In genomic region chr18:33440384-33441043, GRCh38 we compare ENCODE assay signal across 8 cellular contexts. TPM values are rescaled to one million over a fixed set of nuclear protein-coding genes. Genes with fewer than 3 reads are reported as not detected.
DNase-seq lines count a peak whose midpoint lies in the region; ATAC-seq and TF ChIP-seq lines count a peak whose summit lies in the region.

Gene CCDC178 (minus strand): TSS chr18:33440721. CDS start chr18:33412088, 28,633 bp downstream.

- H3K36me3 ChIP-seq in duodenal mucosa (ENCODE audit: control insufficient read depth in 1 of 2, insufficient read depth in 2 of 2, low read length in 2 of 2) = no peaks in the 10 kb centered on the region
- H3K36me3 ChIP-seq in lung (ENCODE audit: control insufficient read depth in 2 of 2, insufficient read depth in 2 of 2, low read length in 2 of 2) = no peaks in the 10 kb centered on the region
- no peaks in the 10 kb centered on the region for H3K36me3 ChIP-seq in uterus

- WGBS in lung, 2 donors = 4% methylated on average over 40 to 69 of the region's 69 CpGs

- H3K27ac ChIP-seq in duodenal mucosa (ENCODE audit: low read depth, low read length) (peak within 1 kb of the TSS; percentile 17), lung (ENCODE audit: low read depth in 1 of 2, low read length in 1 of 2) (no peak within 1 kb of the TSS), uterus (peak within 1 kb of the TSS in 1 of 2 donors; percentile 63)

- H3K9ac ChIP-seq in duodenal mucosa (ENCODE audit: low read depth in 1 of 2, low read length in 2 of 2) = peak within 1 kb of the TSS in 1 of 2 donors; percentile 1

- H3K9me3 Mint-ChIP-seq in activated T-helper 2 cell treated with anti-CD3 and anti-CD28 coated beads, Interferon-gamma antibody, Interleukin-2, Interleukin-4, amounts not matched to agents 10 μg/mL and 5 μg/mL and 100 μg/mL, durations not matched to agents 14 hours and 24 hours and 36 hours = peaks cover 3% of the 10 kb centered on the region

- H3K4me3 ChIP-seq in duodenal mucosa (ENCODE audit: low read depth in 1 of 2, low read length in 2 of 2) (peak within 1 kb of the TSS; percentile 20 to 32), lung (peak within 1 kb of the TSS; percentile 36), uterus (peak within 1 kb of the TSS; percentile 0 to 58)

- peak; percentile 74 for ATAC-seq in lung (ENCODE audit: insufficient read depth, low FRiP score)

- intact Hi-C loops in uterus (cut with DNase I; ENCODE audit: low total_unique reads) = no loop called here
- intact Hi-C loops in activated T-helper 2 cell treated with anti-CD3 and anti-CD28 coated beads, Interferon-gamma antibody, Interleukin-2, Interleukin-4, amounts not matched to agents 10 μg/mL and 5 μg/mL and 100 μg/mL, durations not matched to agents 14 hours and 24 hours and 36 hours (cut with micrococcal nuclease) = no loop called here

- H3K27me3 Mint-ChIP-seq in activated T-helper 2 cell treated with anti-CD3 and anti-CD28 coated beads, Interferon-gamma antibody, Interleukin-2, Interleukin-4, amounts not matched to agents 10 μg/mL and 5 μg/mL and 100 μg/mL, durations not matched to agents 14 hours and 24 hours and 36 hours (ENCODE audit: low read depth) = peaks cover 12% of the 10 kb centered on the region

- H3K4me1 ChIP-seq in duodenal mucosa (ENCODE audit: control insufficient read depth in 1 of 2, insufficient read depth in 2 of 2, low read length in 2 of 2) (no peaks in the 10 kb centered on the region), lung (ENCODE audit: control insufficient read depth in 2 of 2, insufficient read depth in 2 of 2, low read length in 2 of 2) (peaks cover 3 to 6% of the 10 kb centered on the region in 2 donors), uterus (no peaks in the 10 kb centered on the region)

- H3K27me3 ChIP-seq in duodenal mucosa (ENCODE audit: control insufficient read depth in 1 of 2, insufficient read depth in 2 of 2, low read length in 2 of 2) = peaks cover 12 to 17% of the 10 kb centered on the region in 2 donors
- no peaks in the 10 kb centered on the region for H3K27me3 ChIP-seq in lung (ENCODE audit: control insufficient read depth, insufficient read depth)
- H3K27me3 ChIP-seq in uterus = no peaks in the 10 kb centered on the region

- H3K4me3 Mint-ChIP-seq in activated T-helper 2 cell treated with anti-CD3 and anti-CD28 coated beads, Interferon-gamma antibody, Interleukin-2, Interleukin-4, amounts not matched to agents 10 μg/mL and 5 μg/mL and 100 μg/mL, durations not matched to agents 14 hours and 24 hours and 36 hours (ENCODE audit: low read depth) = no peak within 1 kb of the TSS

- TF ChIP-seq CTCF in lung (IDR thresholded peaks at IDR 0.05; ENCODE audit: control extremely low read depth, extremely low read depth) (no peak), uterus (IDR thresholded peaks at IDR 0.05) (peak in 1 of 4 experiments; percentile 22)

- no peak for TF ChIP-seq POLR2A in uterus (IDR thresholded peaks at IDR 0.05)

- H3K9me3 ChIP-seq in duodenal mucosa (ENCODE audit: control insufficient read depth in 1 of 2, low read length in 2 of 2) = no peaks in the 10 kb centered on the region
- no peaks in the 10 kb centered on the region for H3K9me3 ChIP-seq in lung (ENCODE audit: control insufficient read depth in 2 of 2, insufficient read depth in 1 of 2, low read length in 1 of 2)
- H3K9me3 ChIP-seq in uterus = no peaks in the 10 kb centered on the region

- DNase-seq in SKM-1 treated with dmso at 0.1 percent for 144 hours (lab: John Stamatoyannopoulos, UW; ENCODE audit: unreplicated experiment) (peak; percentile 42), SKM-1 (lab: John Stamatoyannopoulos, UW; ENCODE audit: unreplicated experiment) (no peak), lung (ENCODE audit: low spot score) (peak; percentile 30), uterus (peak; percentile 14 to 20), OCI-M1 (lab: John Stamatoyannopoulos, UW) (no peak), NOMO-1 treated with dmso at 0.1 percent for 144 hours (lab: John Stamatoyannopoulos, UW; ENCODE audit: unreplicated experiment) (no peak)
- DNase-seq in activated T-helper 2 cell treated with anti-CD3 and anti-CD28 coated beads, Interferon-gamma antibody, Interleukin-2, Interleukin-4, amounts not matched to agents 10 μg/mL and 5 μg/mL and 100 μg/mL, durations not matched to agents 14 hours and 24 hours and 36 hours (ENCODE audit: low spot score) = no peak

- no peaks in the 10 kb centered on the region for H3K36me3 Mint-ChIP-seq in activated T-helper 2 cell treated with anti-CD3 and anti-CD28 coated beads, Interferon-gamma antibody, Interleukin-2, Interleukin-4, amounts not matched to agents 10 μg/mL and 5 μg/mL and 100 μg/mL, durations not matched to agents 14 hours and 24 hours and 36 hours (ENCODE audit: low read depth)

- H3K4me1 Mint-ChIP-seq in activated T-helper 2 cell treated with anti-CD3 and anti-CD28 coated beads, Interferon-gamma antibody, Interleukin-2, Interleukin-4, amounts not matched to agents 10 μg/mL and 5 μg/mL and 100 μg/mL, durations not matched to agents 14 hours and 24 hours and 36 hours (ENCODE audit: low read depth) = no peaks in the 10 kb centered on the region

- no peak within 1 kb of the TSS for H3K27ac Mint-ChIP-seq in activated T-helper 2 cell treated with anti-CD3 and anti-CD28 coated beads, Interferon-gamma antibody, Interleukin-2, Interleukin-4, amounts not matched to agents 10 μg/mL and 5 μg/mL and 100 μg/mL, durations not matched to agents 14 hours and 24 hours and 36 hours

RNA-seq across cellular contexts. Expression of gene CCDC178, which starts in this region (rescaled TPM):
- 1 to 10 TPM in 1 of 2 donors, under 1 TPM in 1; 0.94 to 1.1 TPM for total RNA-seq in lung
- polyA plus RNA-seq in lung = under 1 TPM; 0.08 to 0.61 TPM
- total RNA-seq in uterus = 10 to 100 TPM in 2 of 4 donors, 1 to 10 TPM in 2; 1.0 to 28.7 (median 8.8) TPM
- total RNA-seq in activated T-helper 2 cell treated with anti-CD3 and anti-CD28 coated beads, Interferon-gamma antibody, Interleukin-2, Interleukin-4, amounts not matched to agents 10 μg/mL and 5 μg/mL and 100 μg/mL, durations not matched to agents 14 hours and 24 hours and 36 hours = not detected in 2 replicates

Comparison
In these comparisons a context has a peak if more than half of its experiments do, and no peak if none do; other contexts are left out.
1. DNase-seq: peak in SKM-1 treated with dmso at 0.1 percent for 144 hours (single experiment), lung (single experiment) and uterus (2 of 2); none in SKM-1 (single experiment), activated T-helper 2 cell treated with anti-CD3 and anti-CD28 coated beads, Interferon-gamma antibody, Interleukin-2, Interleukin-4, amounts not matched to agents 10 μg/mL and 5 μg/mL and 100 μg/mL, durations not matched to agents 14 hours and 24 hours and 36 hours (single experiment), OCI-M1 (single experiment) and NOMO-1 treated with dmso at 0.1 percent for 144 hours (single experiment).
2. Peak in every context shown above with its lines, with median percentiles within 50 percentile points of each other: H3K4me3 ChIP-seq.